In the genomic region with DNA sequence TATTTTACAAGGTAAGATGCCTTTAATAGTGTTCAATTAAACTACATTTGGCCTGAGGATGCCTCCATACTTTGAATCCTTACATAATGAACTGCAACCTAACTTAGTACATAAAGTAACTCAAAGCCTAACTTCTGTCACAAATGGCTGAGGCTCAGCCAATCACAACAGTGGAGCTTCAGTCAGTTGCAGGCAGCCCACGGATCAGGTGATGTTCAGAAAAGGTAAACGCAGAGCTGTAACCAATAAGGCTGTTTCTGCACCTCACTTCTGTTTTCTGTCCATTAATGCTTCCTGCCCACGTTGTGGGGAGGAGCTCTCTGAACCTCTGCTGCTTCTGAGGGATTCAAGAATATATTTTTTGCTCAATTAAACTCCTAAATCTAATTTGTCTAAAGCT, we compare ENCODE assay signal across 9 cellular contexts.
DNase-seq lines count a peak whose midpoint lies in the region; ATAC-seq, FAIRE-seq and TF ChIP-seq lines count a peak whose summit lies in the region.
"Had no signal": no experiment of that assay in that cellular context is flagged by ENCODE, and none has a peak within 500 bp of the region (broad histone marks: within the 10 kb centered on the region; RNA-seq: fewer than 3 reads in every experiment).

No MANE protein-coding gene starts in this region.

- H4K8ac ChIP-seq in mesenchymal stem cell (ENCODE audit: low read length) (no peak overlapping the region), H9 (replicated peaks; ENCODE audit: insufficient read length, low read depth, low read length) (no peak overlapping the region)

- H3K4me3 Mint-ChIP-seq in T-helper 17 cell (no peak overlapping the region), H9 (no peak overlapping the region), HFFc6 (no peak overlapping the region)

- H3K79me2 ChIP-seq in H9 (ENCODE audit: insufficient read depth, low read length), result no peaks in the 10 kb centered on the region

- peaks cover 8% of the 10 kb centered on the region in 2 experiments; a peak in 4 of 5 replicates for H3K9me3 Mint-ChIP-seq in H9
- H3K9me3 Mint-ChIP-seq in HFFc6, result peaks cover 43% of the 10 kb centered on the region

- no peak overlapping the region for H2BK15ac ChIP-seq in mesenchymal stem cell (ENCODE audit: low read depth, poor library complexity, severe bottlenecking)
- no peak overlapping the region for H2BK15ac ChIP-seq in H9 (ENCODE audit: low read depth, low read length)

- no peaks in the 10 kb centered on the region for H3K23me2 ChIP-seq in H9 (ENCODE audit: insufficient read length, low read depth, low read length, poor library complexity, severe bottlenecking)

- H3K4me1 ChIP-seq in mesenchymal stem cell (ENCODE audit: control insufficient read depth, insufficient read depth, low read depth, low read length) (no peaks in the 10 kb centered on the region), H9 (ENCODE audit: insufficient read depth, low read length) (no peaks in the 10 kb centered on the region; the same call in 1 of the 2 replicates)

- TF ChIP-seq CTCF in H9 (conservative IDR thresholded peaks at IDR 0.05), result no peak
- TF ChIP-seq CTCF in HFFc6 (IDR thresholded peaks at IDR 0.05), result no peak

- H3K18ac ChIP-seq in mesenchymal stem cell (ENCODE audit: low read depth in 1 of 2, low read length in 2 of 2) (no peak overlapping the region), H9 (ENCODE audit: insufficient read length, low read depth, low read length) (no peak overlapping the region)

- H3K27ac ChIP-seq in mesenchymal stem cell (ENCODE audit: low read length, poor library complexity, severe bottlenecking), result no peak overlapping the region
- no peak overlapping the region for H3K27ac ChIP-seq in H9 (ENCODE audit: insufficient read length, low read depth, low read length)

- no peak overlapping the region for H3T11ph ChIP-seq in H9 (ENCODE audit: low read length)

- no peaks in the 10 kb centered on the region for H3K79me1 ChIP-seq in mesenchymal stem cell (replicated peaks; ENCODE audit: low read length, poor library complexity, severe bottlenecking)
- H3K79me1 ChIP-seq in H9 (ENCODE audit: insufficient read depth, low read depth, low read length, poor library complexity, severe bottlenecking), result no peaks in the 10 kb centered on the region

- H2BK12ac ChIP-seq in mesenchymal stem cell (ENCODE audit: low read length in 2 of 2) (no peak overlapping the region), H9 (ENCODE audit: insufficient read length, low read depth, low read length) (no peak overlapping the region)

- H3K36me3 Mint-ChIP-seq in T-helper 17 cell (ENCODE audit: low read depth) (peaks cover 4% of the 10 kb centered on the region), H9 (ENCODE audit: insufficient read depth in 1 of 3, low read depth in 3 of 3) (no peaks in the 10 kb centered on the region; a peak in 1 of 7 replicates), HFFc6 (ENCODE audit: low read depth) (no peaks in the 10 kb centered on the region)

- H2BK5ac ChIP-seq in mesenchymal stem cell (ENCODE audit: low read depth, low read length, poor library complexity, severe bottlenecking), result no peak overlapping the region
- H2BK5ac ChIP-seq in H9 (ENCODE audit: insufficient read length, low read length), result no peak overlapping the region

- H2BK120ac ChIP-seq in mesenchymal stem cell (ENCODE audit: low read depth, low read length), result no peak overlapping the region
- H2BK120ac ChIP-seq in H9 (ENCODE audit: low read depth, low read length, poor library complexity, severe bottlenecking), result no peak overlapping the region

- ATAC-seq in GM19372 (IDR thresholded peaks at IDR 0.05; ENCODE audit: low read depth, unreplicated experiment) (peak; percentile 75), HG03039 (IDR thresholded peaks at IDR 0.05; ENCODE audit: unreplicated experiment) (peak; percentile 70), T-helper 17 cell (peak; percentile 53)

- H3K4me1 Mint-ChIP-seq in T-helper 17 cell (peaks cover 6% of the 10 kb centered on the region), H9 (no peaks in the 10 kb centered on the region), HFFc6 (ENCODE audit: low read depth) (no peaks in the 10 kb centered on the region)

- no peak overlapping the region for H3K4me3 ChIP-seq in mesenchymal stem cell (ENCODE audit: insufficient read depth in 1 of 2, low read depth in 1 of 2, low read length in 2 of 2)

- no peak overlapping the region for H3K9ac ChIP-seq in mesenchymal stem cell (ENCODE audit: low read length)
- no peak overlapping the region for H3K9ac ChIP-seq in H9 (ENCODE audit: extremely low read depth, insufficient read length, low read length)

- no peak for TF ChIP-seq POLR2A in GM12892 (IDR thresholded peaks at IDR 0.05; ENCODE audit: low read depth, low read length)

- H3K27me3 Mint-ChIP-seq in T-helper 17 cell (peaks cover 18% of the 10 kb centered on the region), H9 (ENCODE audit: low read depth) (no peaks in the 10 kb centered on the region; the same call in 1 of the 2 replicates), HFFc6 (ENCODE audit: insufficient read depth) (no peaks in the 10 kb centered on the region; the same call in 1 of the 2 replicates)

- H4K91ac ChIP-seq in mesenchymal stem cell (ENCODE audit: low read length) (no peak overlapping the region), H9 (ENCODE audit: insufficient read length, low read depth, low read length) (no peak overlapping the region)

- H3K4me2 ChIP-seq in mesenchymal stem cell (ENCODE audit: low read length, poor library complexity, severe bottlenecking), result no peak overlapping the region
- no peak overlapping the region for H3K4me2 ChIP-seq in H9 (ENCODE audit: insufficient read depth, insufficient read length, low read length)

- H3K9me3 ChIP-seq in T-helper 17 cell (ENCODE audit: control insufficient read depth, low read length, poor library complexity, severe bottlenecking) (no peaks in the 10 kb centered on the region), mesenchymal stem cell (ENCODE audit: control insufficient read depth, low read length) (no peaks in the 10 kb centered on the region), H9 (ENCODE audit: control insufficient read depth, low read depth, low read length) (no peaks in the 10 kb centered on the region)

- no peak overlapping the region for H3K56ac ChIP-seq in H9 (ENCODE audit: insufficient read length, low read depth, low read length)

- no peak overlapping the region for H3K14ac ChIP-seq in mesenchymal stem cell (ENCODE audit: low read length in 2 of 2)
- H3K14ac ChIP-seq in H9 (ENCODE audit: insufficient read depth, low read length), result no peak overlapping the region

- no peak overlapping the region for H4K5ac ChIP-seq in H9 (ENCODE audit: insufficient read length, low read depth, low read length)

- H3K23ac ChIP-seq in mesenchymal stem cell (ENCODE audit: low read length in 2 of 2) (no peak overlapping the region), H9 (ENCODE audit: insufficient read length, low read depth, low read length) (no peak overlapping the region)

- no peak overlapping the region for H2AK5ac ChIP-seq in mesenchymal stem cell (ENCODE audit: low read length, severe bottlenecking)
- H2AK5ac ChIP-seq in H9 (ENCODE audit: insufficient read length, low read length), result no peak overlapping the region

- H3K4ac ChIP-seq in mesenchymal stem cell (ENCODE audit: low read depth in 1 of 2, low read length in 2 of 2) (no peak overlapping the region), H9 (ENCODE audit: low read depth, low read length) (no peak overlapping the region)

- H4K20me1 ChIP-seq in H9 (ENCODE audit: control insufficient read depth, insufficient read depth, insufficient read length), result no peaks in the 10 kb centered on the region

- no peak overlapping the region for H2AFZ ChIP-seq in mesenchymal stem cell (ENCODE audit: low read depth, low read length)
- no peak overlapping the region for H2AFZ ChIP-seq in H9 (ENCODE audit: low read length)

- no peak overlapping the region for H2BK20ac ChIP-seq in H9 (ENCODE audit: low read depth, low read length, poor library complexity, severe bottlenecking)

- WGBS in mesenchymal stem cell, result 38% methylated on average over 3 of the region's 3 CpGs
- no CpG with 5 or more reads among the region's 3 CpGs for WGBS in H9 (ENCODE audit: extremely low coverage, insufficient read length, low lambda C conversion rate)

- no peak for DNase-seq in GM12892 (ENCODE audit: insufficient read length)
- DNase-seq in T-helper 17 cell, result no peak
- DNase-seq in mesenchymal stem cell, result no peak
- no peak for DNase-seq in activated CD8-positive, alpha-beta memory T cell treated with anti-CD3 and anti-CD28 coated beads for 24 hours
- DNase-seq in H9, result no peak
- DNase-seq in HFFc6, result no peak
- DNase-seq: GF-D8 had no signal

- H3K27me3 ChIP-seq in mesenchymal stem cell (ENCODE audit: control insufficient read depth in 1 of 2, insufficient read depth in 1 of 2, low read length in 2 of 2), result no peaks in the 10 kb centered on the region
- H3K27me3 ChIP-seq in H9 (ENCODE audit: insufficient read depth, low read length), result no peaks in the 10 kb centered on the region

- FAIRE-seq in GM12892 (lab: Jason Lieb, UNC), result peak; percentile 92

- H3K27ac Mint-ChIP-seq in T-helper 17 cell, result peak overlapping the region; percentile 14
- H3K27ac Mint-ChIP-seq in H9, result no peak overlapping the region
- H3K27ac Mint-ChIP-seq in HFFc6, result no peak overlapping the region

- no peaks in the 10 kb centered on the region for H3K36me3 ChIP-seq in mesenchymal stem cell (ENCODE audit: control insufficient read depth in 1 of 2, insufficient read depth in 2 of 2, low read depth in 1 of 2, low read length in 2 of 2)
